20 cellular contexts compared by ENCODE assay signal in the genomic region with DNA sequence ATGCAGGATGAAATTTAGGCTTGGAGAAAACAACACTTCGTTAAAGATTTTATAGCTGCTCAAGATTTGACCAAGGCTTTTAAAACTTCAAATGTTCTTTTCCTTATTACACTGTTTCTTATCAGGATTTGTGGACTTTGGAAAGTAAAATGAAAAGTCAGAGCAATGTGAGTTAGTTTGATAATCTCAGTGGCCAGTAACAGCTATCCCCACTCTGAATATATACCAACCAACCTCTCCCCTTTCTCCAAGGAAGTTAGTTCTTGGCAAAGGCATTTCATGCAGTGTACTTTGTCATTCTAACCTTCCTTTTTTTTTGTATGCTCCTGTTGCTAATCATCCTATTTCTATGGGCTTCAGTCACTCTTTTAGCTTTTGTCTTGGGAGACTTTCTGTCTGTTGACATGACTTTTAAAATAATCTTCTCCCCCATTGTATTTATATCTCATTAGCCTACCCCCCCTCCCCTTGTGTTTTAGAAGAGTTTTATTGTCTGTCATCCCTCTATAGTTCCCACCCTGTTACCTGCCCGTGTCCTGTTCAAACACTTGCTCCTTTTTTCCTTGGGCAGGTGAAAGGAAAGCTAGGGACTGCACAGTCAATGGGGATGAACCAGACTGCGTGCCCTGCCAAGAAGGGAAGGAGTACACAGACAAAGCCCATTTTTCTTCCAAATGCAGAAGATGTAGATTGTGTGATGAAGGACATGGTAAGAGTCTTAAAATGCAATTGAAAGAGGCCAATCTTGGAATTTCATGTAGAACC.
"Had no signal": no experiment of that assay in that cellular context is flagged by ENCODE, and none has a peak within 500 bp of the region (broad histone marks: within the 10 kb centered on the region; RNA-seq: fewer than 3 reads in every experiment).

No MANE protein-coding gene starts in this region.

- H3K4me3 ChIP-seq: coronary artery, gastrocnemius medialis, thyroid gland had no signal

- H3K27ac ChIP-seq: coronary artery, gastrocnemius medialis, thyroid gland had no signal

- H3K27me3 Mint-ChIP-seq: activated CD4-positive, alpha-beta memory T cell treated with anti-CD3 and anti-CD28 coated beads, Interleukin-2, amount 10 ng/mL, durations not matched to agents 7 days and 5 days; activated CD4-positive, alpha-beta T cell treated with anti-CD3 and anti-CD28 coated beads for 36 hours; activated CD8-positive, alpha-beta memory T cell treated with anti-CD3 and anti-CD28 coated beads, Interleukin-2, amount 10 ng/mL, durations not matched to agents 7 days and 5 days; activated naive CD8-positive, alpha-beta T cell treated with anti-CD3 and anti-CD28 coated beads, Interleukin-2, amount 50 U/mL, for 24 hours; brain had no signal

- ATAC-seq: activated CD4-positive, alpha-beta T cell treated with anti-CD3 and anti-CD28 coated beads for 36 hours; activated CD8-positive, alpha-beta memory T cell treated with anti-CD3 and anti-CD28 coated beads, Interleukin-2, amount 10 ng/mL, durations not matched to agents 7 days and 5 days; activated naive CD8-positive, alpha-beta T cell treated with anti-CD3 and anti-CD28 coated beads, Interleukin-2, amount 50 U/mL, for 24 hours; gastrocnemius medialis; left ventricle myocardium superior; natural killer cell; WTC11 had no signal

- H3K4me1 ChIP-seq: gastrocnemius medialis, thyroid gland had no signal

- DNase-seq: activated CD4-positive, alpha-beta memory T cell treated with anti-CD3 and anti-CD28 coated beads, Interleukin-2, amount 10 ng/mL, durations not matched to agents 7 days and 5 days; activated CD4-positive, alpha-beta T cell treated with anti-CD3 and anti-CD28 coated beads for 36 hours; activated CD8-positive, alpha-beta memory T cell treated with anti-CD3 and anti-CD28 coated beads, Interleukin-2, amount 10 ng/mL, durations not matched to agents 7 days and 5 days; activated naive CD4-positive, alpha-beta T cell treated with anti-CD3 and anti-CD28 coated beads for 36 hours; activated naive CD8-positive, alpha-beta T cell treated with anti-CD3 and anti-CD28 coated beads, Interleukin-2, amount 50 U/mL, for 24 hours; anterior cingulate cortex; central memory CD4-positive, alpha-beta T cell; gastrocnemius medialis; head of caudate nucleus; left ventricle myocardium superior; mesenchymal stem cell; natural killer cell; posterior cingulate gyrus; stimulated activated CD8-positive, alpha-beta memory T cell treated with anti-CD3 and anti-CD28 coated beads, Interleukin-4, amount 100 ng/mL, for 48 hours; stimulated activated naive CD4-positive, alpha-beta T cell treated with Interleukin-2 at 50 U/mL for 16 hours; thyroid gland had no signal

- H3K9me3 ChIP-seq: gastrocnemius medialis, thyroid gland had no signal

- H3K4me3 Mint-ChIP-seq: activated CD4-positive, alpha-beta memory T cell treated with anti-CD3 and anti-CD28 coated beads, Interleukin-2, amount 10 ng/mL, durations not matched to agents 7 days and 5 days; activated CD4-positive, alpha-beta T cell treated with anti-CD3 and anti-CD28 coated beads for 36 hours; activated CD8-positive, alpha-beta memory T cell treated with anti-CD3 and anti-CD28 coated beads, Interleukin-2, amount 10 ng/mL, durations not matched to agents 7 days and 5 days; activated naive CD4-positive, alpha-beta T cell treated with anti-CD3 and anti-CD28 coated beads for 36 hours; activated naive CD8-positive, alpha-beta T cell treated with anti-CD3 and anti-CD28 coated beads, Interleukin-2, amount 50 U/mL, for 24 hours; brain; natural killer cell; T-helper 2 cell treated with Interferon-gamma antibody and Interleukin-4, amounts not matched to agents 5 μg/mL and 100 μg/mL, for 36 hours; WTC11 had no signal

- H3K27ac Mint-ChIP-seq: activated CD4-positive, alpha-beta memory T cell treated with anti-CD3 and anti-CD28 coated beads, Interleukin-2, amount 10 ng/mL, durations not matched to agents 7 days and 5 days; activated CD4-positive, alpha-beta T cell treated with anti-CD3 and anti-CD28 coated beads for 36 hours; activated CD8-positive, alpha-beta memory T cell treated with anti-CD3 and anti-CD28 coated beads, Interleukin-2, amount 10 ng/mL, durations not matched to agents 7 days and 5 days; activated naive CD4-positive, alpha-beta T cell treated with anti-CD3 and anti-CD28 coated beads for 36 hours; activated naive CD8-positive, alpha-beta T cell treated with anti-CD3 and anti-CD28 coated beads, Interleukin-2, amount 50 U/mL, for 24 hours; brain; T-helper 2 cell treated with Interferon-gamma antibody and Interleukin-4, amounts not matched to agents 5 μg/mL and 100 μg/mL, for 36 hours; WTC11 had no signal

- H3K36me3 Mint-ChIP-seq: WTC11 had no signal

- H3K27me3 ChIP-seq: gastrocnemius medialis, thyroid gland had no signal

- H3K9me3 Mint-ChIP-seq: activated CD4-positive, alpha-beta memory T cell treated with anti-CD3 and anti-CD28 coated beads, Interleukin-2, amount 10 ng/mL, durations not matched to agents 7 days and 5 days; activated naive CD4-positive, alpha-beta T cell treated with anti-CD3 and anti-CD28 coated beads for 36 hours; activated naive CD8-positive, alpha-beta T cell treated with anti-CD3 and anti-CD28 coated beads, Interleukin-2, amount 50 U/mL, for 24 hours; brain; natural killer cell; T-helper 2 cell treated with Interferon-gamma antibody and Interleukin-4, amounts not matched to agents 5 μg/mL and 100 μg/mL, for 36 hours; WTC11 had no signal
